1 cellular context compared by ENCODE assay signal in the genomic region with DNA sequence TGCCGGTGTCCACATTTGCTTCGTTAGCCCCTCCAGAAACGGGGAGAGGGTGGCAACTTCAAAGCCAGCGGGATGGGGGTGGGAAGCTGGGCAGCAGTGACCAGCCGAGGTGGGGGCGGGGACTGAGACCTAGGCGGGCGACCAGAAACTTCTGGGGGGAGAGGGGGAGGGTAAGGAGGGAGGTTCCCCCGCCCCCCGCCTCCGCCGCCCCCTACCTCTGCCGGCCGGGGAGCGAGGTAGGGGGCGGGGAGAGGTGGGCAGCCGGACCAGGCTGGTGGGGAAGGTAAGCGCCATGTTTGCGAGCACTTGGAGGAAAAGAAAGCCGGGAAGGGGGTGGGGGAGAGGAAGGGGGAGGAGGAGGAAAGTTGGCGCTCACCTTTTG.
TF ChIP-seq lines count a peak whose summit lies in the region.

No MANE protein-coding gene starts in this region.

TF ChIP-seq in HEK293, 187 proteins besides CTCF, POLR2A, EP300 and RAD21 (continued from another document):
- TF ChIP-seq, protein P1, sequence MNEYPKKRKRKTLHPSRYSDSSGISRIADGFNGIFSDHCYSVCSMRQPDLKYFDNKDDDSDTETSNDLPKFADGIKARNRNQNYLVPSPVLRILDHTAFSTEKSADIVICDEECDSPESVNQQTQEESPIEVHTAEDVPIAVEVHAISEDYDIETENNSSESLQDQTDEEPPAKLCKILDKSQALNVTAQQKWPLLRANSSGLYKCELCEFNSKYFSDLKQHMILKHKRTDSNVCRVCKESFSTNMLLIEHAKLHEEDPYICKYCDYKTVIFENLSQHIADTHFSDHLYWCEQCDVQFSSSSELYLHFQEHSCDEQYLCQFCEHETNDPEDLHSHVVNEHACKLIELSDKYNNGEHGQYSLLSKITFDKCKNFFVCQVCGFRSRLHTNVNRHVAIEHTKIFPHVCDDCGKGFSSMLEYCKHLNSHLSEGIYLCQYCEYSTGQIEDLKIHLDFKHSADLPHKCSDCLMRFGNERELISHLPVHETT (tag by site-specific recombination; IDR thresholded peaks at IDR 0.05) = no peak
- peak; percentile 45; the same call in 1 of the 2 replicates for TF ChIP-seq ZNF423 (tag by site-specific recombination; IDR thresholded peaks at IDR 0.05)
- TF ChIP-seq, protein P2, sequence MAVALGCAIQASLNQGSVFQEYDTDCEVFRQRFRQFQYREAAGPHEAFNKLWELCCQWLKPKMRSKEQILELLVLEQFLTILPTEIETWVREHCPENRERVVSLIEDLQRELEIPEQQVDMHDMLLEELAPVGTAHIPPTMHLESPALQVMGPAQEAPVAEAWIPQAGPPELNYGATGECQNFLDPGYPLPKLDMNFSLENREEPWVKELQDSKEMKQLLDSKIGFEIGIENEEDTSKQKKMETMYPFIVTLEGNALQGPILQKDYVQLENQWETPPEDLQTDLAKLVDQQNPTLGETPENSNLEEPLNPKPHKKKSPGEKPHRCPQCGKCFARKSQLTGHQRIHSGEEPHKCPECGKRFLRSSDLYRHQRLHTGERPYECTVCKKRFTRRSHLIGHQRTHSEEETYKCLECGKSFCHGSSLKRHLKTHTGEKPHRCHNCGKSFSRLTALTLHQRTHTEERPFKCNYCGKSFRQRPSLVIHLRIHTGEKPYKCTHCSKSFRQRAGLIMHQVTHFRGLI (tag by site-specific recombination; IDR thresholded peaks at IDR 0.05) = no peak
- TF ChIP-seq IKZF3 (tag by site-specific recombination; IDR thresholded peaks at IDR 0.05) = no peak
- TF ChIP-seq, protein P3, sequence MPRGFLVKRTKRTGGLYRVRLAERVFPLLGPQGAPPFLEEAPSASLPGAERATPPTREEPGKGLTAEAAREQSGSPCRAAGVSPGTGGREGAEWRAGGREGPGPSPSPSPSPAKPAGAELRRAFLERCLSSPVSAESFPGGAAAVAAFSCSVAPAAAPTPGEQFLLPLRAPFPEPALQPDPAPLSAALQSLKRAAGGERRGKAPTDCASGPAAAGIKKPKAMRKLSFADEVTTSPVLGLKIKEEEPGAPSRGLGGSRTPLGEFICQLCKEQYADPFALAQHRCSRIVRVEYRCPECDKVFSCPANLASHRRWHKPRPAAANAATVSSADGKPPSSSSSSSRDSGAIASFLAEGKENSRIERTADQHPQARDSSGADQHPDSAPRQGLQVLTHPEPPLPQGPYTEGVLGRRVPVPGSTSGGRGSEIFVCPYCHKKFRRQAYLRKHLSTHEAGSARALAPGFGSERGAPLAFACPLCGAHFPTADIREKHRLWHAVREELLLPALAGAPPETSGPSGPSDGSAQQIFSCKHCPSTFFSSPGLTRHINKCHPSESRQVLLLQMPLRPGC (tag by site-specific recombination; IDR thresholded peaks at IDR 0.05) = no peak
- TF ChIP-seq, protein P4, sequence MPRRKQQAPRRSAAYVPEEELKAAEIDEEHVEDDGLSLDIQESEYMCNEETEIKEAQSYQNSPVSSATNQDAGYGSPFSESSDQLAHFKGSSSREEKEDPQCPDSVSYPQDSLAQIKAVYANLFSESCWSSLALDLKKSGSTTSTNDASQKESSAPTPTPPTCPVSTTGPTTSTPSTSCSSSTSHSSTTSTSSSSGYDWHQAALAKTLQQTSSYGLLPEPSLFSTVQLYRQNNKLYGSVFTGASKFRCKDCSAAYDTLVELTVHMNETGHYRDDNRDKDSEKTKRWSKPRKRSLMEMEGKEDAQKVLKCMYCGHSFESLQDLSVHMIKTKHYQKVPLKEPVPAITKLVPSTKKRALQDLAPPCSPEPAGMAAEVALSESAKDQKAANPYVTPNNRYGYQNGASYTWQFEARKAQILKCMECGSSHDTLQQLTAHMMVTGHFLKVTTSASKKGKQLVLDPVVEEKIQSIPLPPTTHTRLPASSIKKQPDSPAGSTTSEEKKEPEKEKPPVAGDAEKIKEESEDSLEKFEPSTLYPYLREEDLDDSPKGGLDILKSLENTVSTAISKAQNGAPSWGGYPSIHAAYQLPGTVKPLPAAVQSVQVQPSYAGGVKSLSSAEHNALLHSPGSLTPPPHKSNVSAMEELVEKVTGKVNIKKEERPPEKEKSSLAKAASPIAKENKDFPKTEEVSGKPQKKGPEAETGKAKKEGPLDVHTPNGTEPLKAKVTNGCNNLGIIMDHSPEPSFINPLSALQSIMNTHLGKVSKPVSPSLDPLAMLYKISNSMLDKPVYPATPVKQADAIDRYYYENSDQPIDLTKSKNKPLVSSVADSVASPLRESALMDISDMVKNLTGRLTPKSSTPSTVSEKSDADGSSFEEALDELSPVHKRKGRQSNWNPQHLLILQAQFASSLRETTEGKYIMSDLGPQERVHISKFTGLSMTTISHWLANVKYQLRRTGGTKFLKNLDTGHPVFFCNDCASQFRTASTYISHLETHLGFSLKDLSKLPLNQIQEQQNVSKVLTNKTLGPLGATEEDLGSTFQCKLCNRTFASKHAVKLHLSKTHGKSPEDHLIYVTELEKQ (tag by site-specific recombination; IDR thresholded peaks at IDR 0.05; ENCODE audit: borderline replicate concordance) = no peak
- TF ChIP-seq, protein P5, sequence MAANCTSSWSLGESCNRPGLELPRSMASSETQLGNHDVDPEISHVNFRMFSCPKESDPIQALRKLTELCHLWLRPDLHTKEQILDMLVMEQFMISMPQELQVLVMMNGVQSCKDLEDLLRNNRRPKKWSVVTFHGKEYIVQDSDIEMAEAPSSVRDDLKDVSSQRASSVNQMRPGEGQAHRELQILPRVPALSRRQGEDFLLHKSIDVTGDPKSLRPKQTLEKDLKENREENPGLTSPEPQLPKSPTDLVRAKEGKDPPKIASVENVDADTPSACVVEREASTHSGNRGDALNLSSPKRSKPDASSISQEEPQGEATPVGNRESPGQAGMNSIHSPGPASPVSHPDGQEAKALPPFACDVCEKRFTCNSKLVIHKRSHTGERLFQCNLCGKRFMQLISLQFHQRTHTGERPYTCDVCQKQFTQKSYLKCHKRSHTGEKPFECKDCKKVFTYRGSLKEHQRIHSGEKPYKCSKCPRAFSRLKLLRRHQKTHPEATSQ (tag by site-specific recombination; IDR thresholded peaks at IDR 0.05) = no peak
- TF ChIP-seq ZFHX2 (tag by site-specific recombination; conservative IDR thresholded peaks at IDR 0.05) = peak; percentile 77
- TF ChIP-seq, protein P6, sequence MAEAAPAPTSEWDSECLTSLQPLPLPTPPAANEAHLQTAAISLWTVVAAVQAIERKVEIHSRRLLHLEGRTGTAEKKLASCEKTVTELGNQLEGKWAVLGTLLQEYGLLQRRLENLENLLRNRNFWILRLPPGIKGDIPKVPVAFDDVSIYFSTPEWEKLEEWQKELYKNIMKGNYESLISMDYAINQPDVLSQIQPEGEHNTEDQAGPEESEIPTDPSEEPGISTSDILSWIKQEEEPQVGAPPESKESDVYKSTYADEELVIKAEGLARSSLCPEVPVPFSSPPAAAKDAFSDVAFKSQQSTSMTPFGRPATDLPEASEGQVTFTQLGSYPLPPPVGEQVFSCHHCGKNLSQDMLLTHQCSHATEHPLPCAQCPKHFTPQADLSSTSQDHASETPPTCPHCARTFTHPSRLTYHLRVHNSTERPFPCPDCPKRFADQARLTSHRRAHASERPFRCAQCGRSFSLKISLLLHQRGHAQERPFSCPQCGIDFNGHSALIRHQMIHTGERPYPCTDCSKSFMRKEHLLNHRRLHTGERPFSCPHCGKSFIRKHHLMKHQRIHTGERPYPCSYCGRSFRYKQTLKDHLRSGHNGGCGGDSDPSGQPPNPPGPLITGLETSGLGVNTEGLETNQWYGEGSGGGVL (tag by site-specific recombination; IDR thresholded peaks at IDR 0.05) = peak; percentile 92
- peak; percentile 72 for TF ChIP-seq SP3 (tag by site-specific recombination; IDR thresholded peaks at IDR 0.05)
- TF ChIP-seq ZNF560 (tag by site-specific recombination; IDR thresholded peaks at IDR 0.05; ENCODE audit: borderline replicate concordance) = no peak
- TF ChIP-seq ZNF221 (tag by site-specific recombination; IDR thresholded peaks at IDR 0.05; ENCODE audit: borderline replicate concordance) = no peak
- no peak for TF ChIP-seq ZNF121 (tag by site-specific recombination; IDR thresholded peaks at IDR 0.05)
- no peak for TF ChIP-seq ZNF768 (tag by site-specific recombination; IDR thresholded peaks at IDR 0.05)
- TF ChIP-seq, protein P7, sequence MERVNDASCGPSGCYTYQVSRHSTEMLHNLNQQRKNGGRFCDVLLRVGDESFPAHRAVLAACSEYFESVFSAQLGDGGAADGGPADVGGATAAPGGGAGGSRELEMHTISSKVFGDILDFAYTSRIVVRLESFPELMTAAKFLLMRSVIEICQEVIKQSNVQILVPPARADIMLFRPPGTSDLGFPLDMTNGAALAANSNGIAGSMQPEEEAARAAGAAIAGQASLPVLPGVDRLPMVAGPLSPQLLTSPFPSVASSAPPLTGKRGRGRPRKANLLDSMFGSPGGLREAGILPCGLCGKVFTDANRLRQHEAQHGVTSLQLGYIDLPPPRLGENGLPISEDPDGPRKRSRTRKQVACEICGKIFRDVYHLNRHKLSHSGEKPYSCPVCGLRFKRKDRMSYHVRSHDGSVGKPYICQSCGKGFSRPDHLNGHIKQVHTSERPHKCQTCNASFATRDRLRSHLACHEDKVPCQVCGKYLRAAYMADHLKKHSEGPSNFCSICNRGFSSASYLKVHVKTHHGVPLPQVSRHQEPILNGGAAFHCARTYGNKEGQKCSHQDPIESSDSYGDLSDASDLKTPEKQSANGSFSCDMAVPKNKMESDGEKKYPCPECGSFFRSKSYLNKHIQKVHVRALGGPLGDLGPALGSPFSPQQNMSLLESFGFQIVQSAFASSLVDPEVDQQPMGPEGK (tag by site-specific recombination; IDR thresholded peaks at IDR 0.05) = 0 out of 2 replicates have a peak, but pooled peaks have one; percentile 26
- TF ChIP-seq ZNF140 (tag by site-specific recombination; IDR thresholded peaks at IDR 0.05) = no peak
- TF ChIP-seq EGR2 (tag by site-specific recombination; IDR thresholded peaks at IDR 0.05; ENCODE audit: low read depth) = peak; percentile 76
- TF ChIP-seq, protein P8, sequence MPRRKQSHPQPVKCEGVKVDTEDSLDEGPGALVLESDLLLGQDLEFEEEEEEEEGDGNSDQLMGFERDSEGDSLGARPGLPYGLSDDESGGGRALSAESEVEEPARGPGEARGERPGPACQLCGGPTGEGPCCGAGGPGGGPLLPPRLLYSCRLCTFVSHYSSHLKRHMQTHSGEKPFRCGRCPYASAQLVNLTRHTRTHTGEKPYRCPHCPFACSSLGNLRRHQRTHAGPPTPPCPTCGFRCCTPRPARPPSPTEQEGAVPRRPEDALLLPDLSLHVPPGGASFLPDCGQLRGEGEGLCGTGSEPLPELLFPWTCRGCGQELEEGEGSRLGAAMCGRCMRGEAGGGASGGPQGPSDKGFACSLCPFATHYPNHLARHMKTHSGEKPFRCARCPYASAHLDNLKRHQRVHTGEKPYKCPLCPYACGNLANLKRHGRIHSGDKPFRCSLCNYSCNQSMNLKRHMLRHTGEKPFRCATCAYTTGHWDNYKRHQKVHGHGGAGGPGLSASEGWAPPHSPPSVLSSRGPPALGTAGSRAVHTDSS (tag by site-specific recombination; IDR thresholded peaks at IDR 0.05) = no peak
- no peak for TF ChIP-seq ZNF114 (tag by site-specific recombination; IDR thresholded peaks at IDR 0.05)
- no peak for TF ChIP-seq SALL2 (tag by site-specific recombination; IDR thresholded peaks at IDR 0.05; ENCODE audit: borderline replicate concordance)
